Comparison of ENCODE assay signal across 8 cellular contexts in the genomic region with DNA sequence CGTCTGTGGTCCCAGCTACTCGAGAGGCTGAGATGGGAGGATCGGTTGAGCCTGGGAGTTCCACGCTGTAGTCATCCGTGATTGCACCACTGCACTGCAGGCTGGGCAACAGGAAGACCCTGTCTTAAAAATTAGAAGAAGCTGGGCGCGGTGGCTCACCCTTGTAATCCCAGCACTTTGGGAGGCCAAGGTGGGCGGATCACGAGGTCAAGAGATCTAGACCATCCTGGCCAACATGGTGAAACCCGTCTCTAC. TPM values are rescaled to one million over a fixed set of nuclear protein-coding genes. Genes with fewer than 3 reads are reported as not detected.
DNase-seq lines count a peak whose midpoint lies in the region; ATAC-seq, FAIRE-seq and TF ChIP-seq lines count a peak whose summit lies in the region.
"Not testable (repeated sequence)": the region's sequence is repeated elsewhere in the genome, so short reads cannot be mapped to it uniquely, and the experiment has no call there.

No MANE protein-coding gene starts in this region.

- not testable (repeated sequence) for ATAC-seq in IMR-90 (ENCODE audit: low read depth); naive thymus-derived CD8-positive, alpha-beta T cell; stimulated activated memory B cell treated with anti-CD40 and anti-IgM and Interleukin-4, amounts not matched to agents 10 μg/mL and 1 μg/mL and 100 μg/mL, for 72 hours

- H3K4me2 ChIP-seq in BLaER1 (peak overlapping the region; percentile 89), IMR-90 (ENCODE audit: low read depth, low read length) (peak overlapping the region; percentile 88), SU-DHL-6 (ENCODE audit: low read depth, low read length, poor library complexity, severe bottlenecking) (peak overlapping the region; percentile 82), H1 (ENCODE audit: insufficient read depth in 1 of 2, low read depth in 2 of 2, low read length in 2 of 2) (peak overlapping the region; percentile 66 to 73)

- peak overlapping the region; percentile 76 for H2BK5ac ChIP-seq in IMR-90 (ENCODE audit: low read depth, low read length, poor library complexity, severe bottlenecking)
- peak overlapping the region; percentile 72; the same call in 1 of the 2 replicates for H2BK5ac ChIP-seq in H1 (ENCODE audit: low read depth, low read length)

- TF ChIP-seq POLR2A in IMR-90 (IDR thresholded peaks at IDR 0.05; ENCODE audit: low read depth, low read length); H1 (IDR thresholded peaks at IDR 0.05; ENCODE audit: control extremely low read depth in 1 of 2, low read depth in 2 of 2, low read length in 2 of 2): not testable (repeated sequence)

- not testable (repeated sequence) for H3K9me3 Mint-ChIP-seq in activated naive CD8-positive, alpha-beta T cell treated with anti-CD3 and anti-CD28 coated beads for 36 hours; naive thymus-derived CD8-positive, alpha-beta T cell; stimulated activated memory B cell treated with anti-CD40 and anti-IgM and Interleukin-4, amounts not matched to agents 10 μg/mL and 1 μg/mL and 100 μg/mL, for 72 hours

- not testable (repeated sequence) for H3K9me2 ChIP-seq in SU-DHL-6 (replicated peaks; ENCODE audit: insufficient read depth, low read length)

- H3K56ac ChIP-seq in IMR-90 (ENCODE audit: extremely low read depth, insufficient read depth, low read length) = peak overlapping the region; percentile 89; the same call in 1 of the 2 replicates
- H3K56ac ChIP-seq in H1 (replicated peaks; ENCODE audit: insufficient read length, low read depth, low read length) = not testable (repeated sequence)

- not testable (repeated sequence) for H2BK15ac ChIP-seq in IMR-90 (ENCODE audit: low read depth, low read length); H1 (ENCODE audit: low read length)

- not testable (repeated sequence) for H4K91ac ChIP-seq in IMR-90 (ENCODE audit: insufficient read depth, low read depth, low read length); H1 (replicated peaks; ENCODE audit: insufficient read length, low read length)

- intact Hi-C loops in IMR-90 (cut with micrococcal nuclease) = loop anchor here (1.0 kb wide), 2 partner anchors 36 to 43 kb away; a partner anchor contains a TSS

- FAIRE-seq in H1 (lab: Jason Lieb, UNC) = not testable (repeated sequence)

- not testable (repeated sequence) for H3K9me1 ChIP-seq in IMR-90 (ENCODE audit: insufficient read depth, low read length)

- peak overlapping the region; percentile 92 for H3K23ac ChIP-seq in IMR-90 (ENCODE audit: low read depth, low read length)
- not testable (repeated sequence) for H3K23ac ChIP-seq in H1 (ENCODE audit: insufficient read length)

- not testable (repeated sequence) for TF ChIP-seq EP300 in H1 (IDR thresholded peaks at IDR 0.05; ENCODE audit: borderline replicate concordance in 1 of 2, low read depth in 2 of 2, low read length in 2 of 2)

- POLR2A ChIA-PET in IMR-90 (lab: Charles Lee; ENCODE audit: unreplicated experiment) = interaction anchor here (0.6 to 1.9 kb wide), 6 partner anchors 31 to 49 kb away, joined by 3 to 7 read pairs (median 4); a partner anchor contains a TSS
- POLR2A ChIA-PET in H1 (lab: Charles Lee; ENCODE audit: partially characterized antibody) = interaction anchor here (0.6 to 35.9 kb wide), 34 partner anchors 14 to 489 kb away, joined by 3 to 732 read pairs (median 5); a partner anchor contains a TSS
- POLR2A ChIA-PET in naive thymus-derived CD8-positive, alpha-beta T cell (lab: Charles Lee) = interaction anchor here (0.5 to 14.3 kb wide), 20 partner anchors 9 to 384 kb away, joined by 3 to 594 read pairs (median 6); a partner anchor contains a TSS

- peak overlapping the region; percentile 94 for H3K4me3 ChIP-seq in BLaER1
- peak overlapping the region; percentile 92 for H3K4me3 ChIP-seq in IMR-90 (ENCODE audit: insufficient read depth, low read depth, low read length)
- peak overlapping the region; percentile 75 for H3K4me3 ChIP-seq in SU-DHL-6 (ENCODE audit: insufficient read depth, low read length, poor library complexity, severe bottlenecking)
- H3K4me3 ChIP-seq in H1 (ENCODE audit: extremely low read depth in 1 of 4, insufficient read depth in 2 of 4, low read depth in 3 of 4, low read length in 4 of 4) = peak overlapping the region; percentile 96 to 100 (median 96)
- H3K4me3 ChIP-seq in iPS DF 6.9 (ENCODE audit: low read length) = peak overlapping the region; percentile 84; the same call in 1 of the 2 replicates

- H3K9ac ChIP-seq in BLaER1 = peak overlapping the region; percentile 100
- peak overlapping the region; percentile 95 for H3K9ac ChIP-seq in IMR-90 (ENCODE audit: low read depth, low read length)
- peak overlapping the region; percentile 99 for H3K9ac ChIP-seq in SU-DHL-6 (ENCODE audit: low read length)
- peak overlapping the region; percentile 92 to 97 (median 95) for H3K9ac ChIP-seq in H1 (replicated peaks in 1 of 4; ENCODE audit: extremely low read depth in 1 of 4, low read depth in 3 of 4, low read length in 3 of 4)

- H3K18ac ChIP-seq in IMR-90 (ENCODE audit: low read depth, low read length) = not testable (repeated sequence)
- peak overlapping the region; percentile 91; the same call in 1 of the 2 replicates for H3K18ac ChIP-seq in H1 (ENCODE audit: extremely low read depth, low read length)

- H4K20me1 ChIP-seq in BLaER1 (peaks cover 57% of the 10 kb centered on the region), IMR-90 (ENCODE audit: insufficient read depth, low read length) (peaks cover 53% of the 10 kb centered on the region), SU-DHL-6 (ENCODE audit: low read depth, low read length) (peaks cover 15% of the 10 kb centered on the region), H1 (replicated peaks in 1 of 2; ENCODE audit: control insufficient read depth in 1 of 2, insufficient read depth in 2 of 2, low read length in 2 of 2) (peaks cover 8 to 22% of the 10 kb centered on the region in 2 experiments)

- H2BK20ac ChIP-seq in IMR-90 (ENCODE audit: low read depth, low read length); H1 (ENCODE audit: low read length): not testable (repeated sequence)

- H3K27me3 ChIP-seq in BLaER1; IMR-90 (ENCODE audit: control insufficient read depth, insufficient read depth, low read length); SU-DHL-6 (ENCODE audit: low read length); H1 (replicated peaks in 1 of 4; ENCODE audit: control insufficient read depth in 3 of 4, extremely low read depth in 1 of 4, insufficient read depth in 3 of 4, low read length in 3 of 4); iPS DF 6.9 (ENCODE audit: control insufficient read depth, insufficient read depth, low read length): not testable (repeated sequence)

- H3F3A ChIP-seq in SU-DHL-6 (ENCODE audit: insufficient read depth) = peaks cover 84% of the 10 kb centered on the region

- TF ChIP-seq RAD21 in IMR-90 (IDR thresholded peaks at IDR 0.05; ENCODE audit: low read length); H1 (IDR thresholded peaks at IDR 0.05 in 1 of 2, conservative IDR thresholded peaks at IDR 0.05 in 1 of 2; ENCODE audit: low read depth in 2 of 2, low read length in 2 of 2): not testable (repeated sequence)

- peak; percentile 46 for DNase-seq in IMR-90
- not testable (repeated sequence) for DNase-seq in activated naive CD8-positive, alpha-beta T cell treated with anti-CD3 and anti-CD28 coated beads for 36 hours; H1 (ENCODE audit: low read depth in 1 of 2, low spot score in 2 of 2); iPS DF 6.9 (ENCODE audit: low read depth, low spot score); naive thymus-derived CD8-positive, alpha-beta T cell

- H2AK5ac ChIP-seq in IMR-90 (ENCODE audit: low read depth, low read length) = peak overlapping the region; percentile 89
- H2AK5ac ChIP-seq in H1 (ENCODE audit: low read depth, low read length) = not testable (repeated sequence)

- CTCF ChIA-PET in IMR-90 (lab: Yijun Ruan, JAX) (interaction anchor here (1.2 to 1.7 kb wide), 3 partner anchors 42 to 98 kb away, joined by 3 to 12 read pairs (median 4); no protein-coding TSS in a partner anchor), H1 (lab: Charles Lee; ENCODE audit: partially characterized antibody) (interaction anchor here (0.6 to 8.2 kb wide), 30 partner anchors 10 to 357 kb away, joined by 3 to 61 read pairs (median 5); a partner anchor contains a TSS)

- peaks cover 16% of the 10 kb centered on the region for H3K27me3 Mint-ChIP-seq in activated naive CD8-positive, alpha-beta T cell treated with anti-CD3 and anti-CD28 coated beads for 36 hours
- not testable (repeated sequence) for H3K27me3 Mint-ChIP-seq in naive thymus-derived CD8-positive, alpha-beta T cell; stimulated activated memory B cell treated with anti-CD40 and anti-IgM and Interleukin-4, amounts not matched to agents 10 μg/mL and 1 μg/mL and 100 μg/mL, for 72 hours

- H3K27ac ChIP-seq in BLaER1 (peak overlapping the region; percentile 92), IMR-90 (ENCODE audit: insufficient read depth, low read length) (peak overlapping the region; percentile 97), SU-DHL-6 (ENCODE audit: low read depth, low read length) (peak overlapping the region; percentile 94), H1 (ENCODE audit: low read depth, low read length) (peak overlapping the region; percentile 87; the same call in 1 of the 2 replicates)
- not testable (repeated sequence) for H3K27ac ChIP-seq in iPS DF 6.9 (ENCODE audit: low read length)

- dilution Hi-C loops in IMR-90 (cut with HindIII; ENCODE audit: low sequenced_read_pairs, unreplicated experiment) = not testable (repeated sequence)

- TF ChIP-seq CTCF in IMR-90 (conservative IDR thresholded peaks at IDR 0.05; ENCODE audit: low read depth, low read length); SU-DHL-6 (IDR thresholded peaks at IDR 0.05; ENCODE audit: insufficient read depth, low read length, poor library complexity, severe bottlenecking); H1 (IDR thresholded peaks at IDR 0.05; ENCODE audit: control extremely low read depth in 1 of 3, insufficient read depth in 1 of 3, low read depth in 1 of 3, low read length in 3 of 3): not testable (repeated sequence)

- H3K36me3 ChIP-seq in BLaER1 (peaks cover 55% of the 10 kb centered on the region), IMR-90 (ENCODE audit: control insufficient read depth, insufficient read depth, low read length) (peaks cover 37% of the 10 kb centered on the region), SU-DHL-6 (ENCODE audit: low read length) (peaks cover 40% of the 10 kb centered on the region), H1 (ENCODE audit: control insufficient read depth in 2 of 4, insufficient read depth in 4 of 4, low read length in 3 of 4) (peaks cover 21 to 43% (median 32%) of the 10 kb centered on the region in 4 experiments), iPS DF 6.9 (ENCODE audit: control insufficient read depth, insufficient read depth, low read length) (peaks cover 32% of the 10 kb centered on the region)

- in situ Hi-C loops in IMR-90 (cut with MboI; ENCODE audit: low sequenced_read_pairs) = loop anchor here (5.0 kb wide), 1 partner anchor 40 kb away; no protein-coding TSS in a partner anchor

- H3K79me2 ChIP-seq in SU-DHL-6 (ENCODE audit: insufficient read depth, low read length) (peaks cover 53% of the 10 kb centered on the region), H1 (ENCODE audit: control insufficient read depth in 1 of 2, insufficient read depth in 2 of 2, low read length in 2 of 2) (peaks cover 6 to 39% of the 10 kb centered on the region in 2 experiments)

- H4K5ac ChIP-seq in IMR-90 (ENCODE audit: low read depth, low read length); H1 (ENCODE audit: insufficient read length, low read depth, low read length): not testable (repeated sequence)

- H3K4me3 Mint-ChIP-seq in activated naive CD8-positive, alpha-beta T cell treated with anti-CD3 and anti-CD28 coated beads for 36 hours = peak overlapping the region; percentile 97
- H3K4me3 Mint-ChIP-seq in naive thymus-derived CD8-positive, alpha-beta T cell = peak overlapping the region; percentile 87 to 99 (median 98)
- peak overlapping the region; percentile 94 for H3K4me3 Mint-ChIP-seq in stimulated activated memory B cell treated with anti-CD40 and anti-IgM and Interleukin-4, amounts not matched to agents 10 μg/mL and 1 μg/mL and 100 μg/mL, for 72 hours

- peak overlapping the region; percentile 36 to 67; a peak in 2 of 4 replicates for H4K8ac ChIP-seq in IMR-90 (ENCODE audit: low read depth in 2 of 2, low read length in 2 of 2)
- peak overlapping the region; percentile 85; the same call in 1 of the 2 replicates for H4K8ac ChIP-seq in H1 (ENCODE audit: extremely low read depth, insufficient read depth, low read length)

- BruUV-seq in IMR-90 (replicated peaks; lab: Mats Ljungman, UMichigan) = not testable (repeated sequence)

- peak overlapping the region; percentile 94 for H3K14ac ChIP-seq in IMR-90 (replicated peaks; ENCODE audit: low read depth, low read length)
- H3K14ac ChIP-seq in H1 (ENCODE audit: insufficient read length) = not testable (repeated sequence)

- H3K79me1 ChIP-seq in IMR-90 (ENCODE audit: low read depth in 1 of 2, low read length in 2 of 2) = peaks cover 7 to 36% of the 10 kb centered on the region in 2 experiments; a peak in 3 of 4 replicates
- not testable (repeated sequence) for H3K79me1 ChIP-seq in H1 (ENCODE audit: low read depth, low read length)

- peak overlapping the region; percentile 89 for H3K4ac ChIP-seq in IMR-90 (ENCODE audit: low read depth, low read length)
- H3K4ac ChIP-seq in H1 (replicated peaks; ENCODE audit: insufficient read length, low read depth, low read length) = not testable (repeated sequence)

- not testable (repeated sequence) for H3K23me2 ChIP-seq in H1 (ENCODE audit: low read depth, low read length)

- H3K4me1 ChIP-seq in BLaER1 = peaks cover 54% of the 10 kb centered on the region
- not testable (repeated sequence) for H3K4me1 ChIP-seq in IMR-90 (ENCODE audit: control insufficient read depth, insufficient read depth, low read length); H1 (replicated peaks in 1 of 4; ENCODE audit: control insufficient read depth in 3 of 4, insufficient read depth in 4 of 4, low read length in 3 of 4); iPS DF 6.9 (ENCODE audit: control insufficient read depth, insufficient read depth, low read length)

- H2AK9ac ChIP-seq in IMR-90 (replicated peaks; ENCODE audit: low read depth, low read length, poor library complexity) = peak overlapping the region; percentile 98

- H3K27ac Mint-ChIP-seq in activated naive CD8-positive, alpha-beta T cell treated with anti-CD3 and anti-CD28 coated beads for 36 hours = peak overlapping the region; percentile 100
- H3K27ac Mint-ChIP-seq in naive thymus-derived CD8-positive, alpha-beta T cell = peak overlapping the region; percentile 82 to 99 (median 92)
- H3K27ac Mint-ChIP-seq in stimulated activated memory B cell treated with anti-CD40 and anti-IgM and Interleukin-4, amounts not matched to agents 10 μg/mL and 1 μg/mL and 100 μg/mL, for 72 hours = peak overlapping the region; percentile 94

- peaks cover 61% of the 10 kb centered on the region for H3K36me3 Mint-ChIP-seq in activated naive CD8-positive, alpha-beta T cell treated with anti-CD3 and anti-CD28 coated beads for 36 hours
- H3K36me3 Mint-ChIP-seq in naive thymus-derived CD8-positive, alpha-beta T cell = peaks cover 0 to 42% (median 15%) of the 10 kb centered on the region in 3 donors
- peaks cover 43% of the 10 kb centered on the region for H3K36me3 Mint-ChIP-seq in stimulated activated memory B cell treated with anti-CD40 and anti-IgM and Interleukin-4, amounts not matched to agents 10 μg/mL and 1 μg/mL and 100 μg/mL, for 72 hours

- not testable (repeated sequence) for H3K9me3 ChIP-seq in BLaER1; IMR-90 (ENCODE audit: control insufficient read depth, insufficient read depth, low read length); SU-DHL-6 (ENCODE audit: insufficient read depth, low read length); H1 (ENCODE audit: insufficient read depth in 2 of 2, low read depth in 1 of 2, low read length in 1 of 2); iPS DF 6.9 (ENCODE audit: control insufficient read depth, insufficient read depth, low read length)

- H2AFZ ChIP-seq in IMR-90 (replicated peaks; ENCODE audit: low read length, poor library complexity) = peak overlapping the region; percentile 78
- H2AFZ ChIP-seq in SU-DHL-6 (ENCODE audit: low read depth, low read length, severe bottlenecking); H1 (ENCODE audit: low read length): not testable (repeated sequence)

- peak overlapping the region; percentile 17; the same call in 1 of the 2 replicates for H2BK120ac ChIP-seq in IMR-90 (ENCODE audit: low read depth, low read length)
- not testable (repeated sequence) for H2BK120ac ChIP-seq in H1 (replicated peaks; ENCODE audit: low read depth, low read length)

- H3K4me1 Mint-ChIP-seq in activated naive CD8-positive, alpha-beta T cell treated with anti-CD3 and anti-CD28 coated beads for 36 hours = peaks cover 44% of the 10 kb centered on the region
- H3K4me1 Mint-ChIP-seq in naive thymus-derived CD8-positive, alpha-beta T cell = peaks cover 30 to 72% (median 67%) of the 10 kb centered on the region in 4 donors
- H3K4me1 Mint-ChIP-seq in stimulated activated memory B cell treated with anti-CD40 and anti-IgM and Interleukin-4, amounts not matched to agents 10 μg/mL and 1 μg/mL and 100 μg/mL, for 72 hours = peaks cover 54% of the 10 kb centered on the region

- not testable (repeated sequence) for H2BK12ac ChIP-seq in H1 (ENCODE audit: low read depth, low read length)

- 0% methylated on average over 4 of the region's 10 CpGs; no CpG with 5 or more reads in 1 of the 2 experiments for WGBS in IMR-90 (ENCODE audit: extremely low coverage in 2 of 2, insufficient read length in 1 of 2), 2 experiments
- 9% methylated on average over 9 of the region's 10 CpGs; no CpG with 5 or more reads in 1 of the 2 experiments for WGBS in H1 (ENCODE audit: extremely low coverage in 1 of 2, insufficient coverage in 1 of 2, insufficient read length in 1 of 2, insufficient replicate concordance in 2 of 2, low coverage in 1 of 2, low lambda C conversion rate in 2 of 2, missing lambda C conversion rate in 1 of 2), 2 experiments
- WGBS in iPS DF 6.9 (ENCODE audit: insufficient coverage, insufficient read length) = no CpG with 5 or more reads among the region's 10 CpGs

RNA-seq across cellular contexts. Expression of a gene that starts 1.8 kb away (rescaled TPM):
- total RNA-seq in IMR-90 (2012; rRNA removed) = 1,207 and 1,401 TPM in 2 replicates
- 2,004 and 2,008 TPM in 2 replicates for polyA plus RNA-seq in IMR-90 (2012; rRNA removed)
- 811 and 1,574 TPM in 2 replicates for polyA plus RNA-seq in IMR-90 (2012; cell fraction: cytosol; rRNA removed)
- 419 and 725 TPM in 2 replicates for polyA plus RNA-seq in IMR-90 (2012; cell fraction: nucleus; rRNA removed; ENCODE audit: low replicate concordance)
- total RNA-seq in activated naive CD8-positive, alpha-beta T cell treated with anti-CD3 and anti-CD28 coated beads for 36 hours = 1,000 to 10,000 TPM; 1,515 to 1,538 TPM
- 1,880 and 1,905 TPM in 2 replicates for total RNA-seq in H1 (2021; fragmentation: NEBNext Ultra II Directional; extraction: Animal tissue kit (Norgen Biotek cat#: 25700))
- polyA plus RNA-seq in H1 (2011; rRNA removed) = 2,449 and 3,022 TPM in 2 replicates
- polyA plus RNA-seq in H1 (2011; cell fraction: cytosol; rRNA removed) = 2,499 TPM
- 1,900 TPM for polyA plus RNA-seq in H1 (2011; cell fraction: nucleus; rRNA removed)
- polyA plus RNA-seq in H1 (2012, experiment 1 of 2) = 1,911 to 2,255 TPM (median 2,177 TPM) in 4 replicates
- polyA plus RNA-seq in H1 (2012, experiment 2 of 2) = 2,703 TPM
- 1,525 TPM for polyA plus RNA-seq in H1 (2013, experiment 1 of 2)
- 1,520 TPM for polyA plus RNA-seq in H1 (2013, experiment 2 of 2)
- polyA minus RNA-seq in H1 (2011; rRNA and poly(A)+ RNA removed) = 3,133 and 3,204 TPM in 2 replicates
- polyA minus RNA-seq in H1 (2011; cell fraction: cytosol; rRNA and poly(A)+ RNA removed) = 961 TPM
- polyA minus RNA-seq in H1 (2011; cell fraction: nucleus; rRNA and poly(A)+ RNA removed) = 586 TPM
- 100 to 1,000 TPM; 171 to 187 TPM for total RNA-seq in naive thymus-derived CD8-positive, alpha-beta T cell
- 100 to 1,000 TPM in 1 of 3 donors, 10 to 100 TPM in 2; 79.2 to 116 (median 83.3) TPM for polyA plus RNA-seq in naive thymus-derived CD8-positive, alpha-beta T cell

RNA-seq across cellular contexts. Expression of a gene that starts 4.9 kb away (rescaled TPM):
- total RNA-seq in IMR-90 (2012; rRNA removed) = 3.6 and 4.5 TPM in 2 replicates
- polyA plus RNA-seq in IMR-90 (2012; rRNA removed) (12.1 and 12.4 TPM in 2 replicates), H1 (2011; rRNA removed) (29.9 and 40.9 TPM in 2 replicates)
- 6.0 and 8.0 TPM in 2 replicates for polyA plus RNA-seq in IMR-90 (2012; cell fraction: cytosol; rRNA removed)
- 30.2 and 33.9 TPM in 2 replicates for polyA plus RNA-seq in IMR-90 (2012; cell fraction: nucleus; rRNA removed; ENCODE audit: low replicate concordance)
- total RNA-seq in activated naive CD8-positive, alpha-beta T cell treated with anti-CD3 and anti-CD28 coated beads for 36 hours = 10 to 100 TPM; 63.2 to 67.0 TPM
- 68.0 and 81.1 TPM in 2 replicates for total RNA-seq in H1 (2021; fragmentation: NEBNext Ultra II Directional; extraction: Animal tissue kit (Norgen Biotek cat#: 25700))
- polyA plus RNA-seq in H1 (2011; cell fraction: cytosol; rRNA removed) = 19.5 TPM
- polyA plus RNA-seq in H1 (2011; cell fraction: nucleus; rRNA removed) = 95.4 TPM
- polyA plus RNA-seq in H1 (2012, experiment 1 of 2) = 49.3 to 109 TPM (median 73.8 TPM) in 4 replicates
- 21.4 TPM for polyA plus RNA-seq in H1 (2012, experiment 2 of 2)
- 40.3 TPM for polyA plus RNA-seq in H1 (2013, experiment 1 of 2)
- 37.3 TPM for polyA plus RNA-seq in H1 (2013, experiment 2 of 2)
- 37.3 and 50.7 TPM in 2 replicates for polyA minus RNA-seq in H1 (2011; rRNA and poly(A)+ RNA removed)
- polyA minus RNA-seq in H1 (2011; cell fraction: cytosol; rRNA and poly(A)+ RNA removed) = 23.5 TPM
- polyA minus RNA-seq in H1 (2011; cell fraction: nucleus; rRNA and poly(A)+ RNA removed) = 20.3 TPM
- total RNA-seq in naive thymus-derived CD8-positive, alpha-beta T cell = 10 to 100 TPM; 50.8 to 54.9 TPM
- polyA plus RNA-seq in naive thymus-derived CD8-positive, alpha-beta T cell = 1 to 10 TPM; 1.3 to 6.3 (median 2.8) TPM

RNA-seq across cellular contexts. Expression of a gene that starts 20.5 kb away (rescaled TPM):
- 96.2 and 104 TPM in 2 replicates for total RNA-seq in IMR-90 (2012; rRNA removed)
- 161 and 162 TPM in 2 replicates for polyA plus RNA-seq in IMR-90 (2012; rRNA removed)
- polyA plus RNA-seq in IMR-90 (2012; cell fraction: cytosol; rRNA removed) = 135 and 169 TPM in 2 replicates
- 193 and 211 TPM in 2 replicates for polyA plus RNA-seq in IMR-90 (2012; cell fraction: nucleus; rRNA removed; ENCODE audit: low replicate concordance)
- 100 to 1,000 TPM; 104 to 107 TPM for total RNA-seq in activated naive CD8-positive, alpha-beta T cell treated with anti-CD3 and anti-CD28 coated beads for 36 hours
- 85.4 and 87.5 TPM in 2 replicates for total RNA-seq in H1 (2021; fragmentation: NEBNext Ultra II Directional; extraction: Animal tissue kit (Norgen Biotek cat#: 25700))
- 88.1 and 103 TPM in 2 replicates for polyA plus RNA-seq in H1 (2011; rRNA removed)
- 116 TPM for polyA plus RNA-seq in H1 (2011; cell fraction: cytosol; rRNA removed)
- 132 TPM for polyA plus RNA-seq in H1 (2011; cell fraction: nucleus; rRNA removed)
- polyA plus RNA-seq in H1 (2012, experiment 1 of 2) = 75.8 to 101 TPM (median 94.5 TPM) in 4 replicates
- polyA plus RNA-seq in H1 (2012, experiment 2 of 2) = 90.1 TPM
- polyA plus RNA-seq in H1 (2013, experiment 1 of 2) = 81.8 TPM
- 76.5 TPM for polyA plus RNA-seq in H1 (2013, experiment 2 of 2)
- polyA minus RNA-seq in H1 (2011; rRNA and poly(A)+ RNA removed) = 59.5 and 68.5 TPM in 2 replicates
- 44.5 TPM for polyA minus RNA-seq in H1 (2011; cell fraction: cytosol; rRNA and poly(A)+ RNA removed)
- 48.3 TPM for polyA minus RNA-seq in H1 (2011; cell fraction: nucleus; rRNA and poly(A)+ RNA removed)
- total RNA-seq in naive thymus-derived CD8-positive, alpha-beta T cell = 10 to 100 TPM; 74.1 to 79.8 TPM
- 10 to 100 TPM; 76.0 to 98.4 (median 78.4) TPM for polyA plus RNA-seq in naive thymus-derived CD8-positive, alpha-beta T cell

RNA-seq across cellular contexts. Expression of a gene that starts 22.4 kb away (rescaled TPM):
- total RNA-seq in IMR-90 (2012; rRNA removed) = 38.4 and 65.8 TPM in 2 replicates
- polyA plus RNA-seq in IMR-90 (2012; rRNA removed) = 159 and 163 TPM in 2 replicates
- 156 and 229 TPM in 2 replicates for polyA plus RNA-seq in IMR-90 (2012; cell fraction: cytosol; rRNA removed)
- polyA plus RNA-seq in IMR-90 (2012; cell fraction: nucleus; rRNA removed; ENCODE audit: low replicate concordance) = 349 and 418 TPM in 2 replicates
- 100 to 1,000 TPM; 295 to 310 TPM for total RNA-seq in activated naive CD8-positive, alpha-beta T cell treated with anti-CD3 and anti-CD28 coated beads for 36 hours
- 26.2 and 26.5 TPM in 2 replicates for total RNA-seq in H1 (2021; fragmentation: NEBNext Ultra II Directional; extraction: Animal tissue kit (Norgen Biotek cat#: 25700))
- 11.9 and 13.4 TPM in 2 replicates for polyA plus RNA-seq in H1 (2011; rRNA removed)
- 8.0 TPM for polyA plus RNA-seq in H1 (2011; cell fraction: cytosol; rRNA removed)
- polyA plus RNA-seq in H1 (2011; cell fraction: nucleus; rRNA removed) = 9.2 TPM
- polyA plus RNA-seq in H1 (2012, experiment 1 of 2) = 17.7 to 23.2 TPM (median 20.8 TPM) in 4 replicates
- 33.1 TPM for polyA plus RNA-seq in H1 (2012, experiment 2 of 2)
- 46.4 TPM for polyA plus RNA-seq in H1 (2013, experiment 1 of 2)
- 52.2 TPM for polyA plus RNA-seq in H1 (2013, experiment 2 of 2)
- 2.4 and 4.3 TPM in 2 replicates for polyA minus RNA-seq in H1 (2011; rRNA and poly(A)+ RNA removed)
- polyA minus RNA-seq in H1 (2011; cell fraction: cytosol; rRNA and poly(A)+ RNA removed) = 11.4 TPM
- polyA minus RNA-seq in H1 (2011; cell fraction: nucleus; rRNA and poly(A)+ RNA removed) = 10.7 TPM
- total RNA-seq in naive thymus-derived CD8-positive, alpha-beta T cell = 10 to 100 TPM; 16.0 to 17.0 TPM
- 1 to 10 TPM in 2 of 3 donors, under 1 TPM in 1; 0.58 to 1.8 (median 1.5) TPM for polyA plus RNA-seq in naive thymus-derived CD8-positive, alpha-beta T cell

RNA-seq across cellular contexts. Expression of a gene that starts 31.2 kb away (rescaled TPM):
- 1.7 and 2.2 TPM in 2 replicates for total RNA-seq in IMR-90 (2012; rRNA removed)
- 27.0 and 29.1 TPM in 2 replicates for polyA plus RNA-seq in IMR-90 (2012; rRNA removed)
- 21.0 and 21.9 TPM in 2 replicates for polyA plus RNA-seq in IMR-90 (2012; cell fraction: cytosol; rRNA removed)
- 15.5 and 15.8 TPM in 2 replicates for polyA plus RNA-seq in IMR-90 (2012; cell fraction: nucleus; rRNA removed; ENCODE audit: low replicate concordance)
- 10 to 100 TPM; 19.7 to 20.2 TPM for total RNA-seq in activated naive CD8-positive, alpha-beta T cell treated with anti-CD3 and anti-CD28 coated beads for 36 hours
- total RNA-seq in H1 (2021; fragmentation: NEBNext Ultra II Directional; extraction: Animal tissue kit (Norgen Biotek cat#: 25700)) = 27.3 and 28.0 TPM in 2 replicates
- polyA plus RNA-seq in H1 (2011; rRNA removed) = 50.4 and 55.4 TPM in 2 replicates
- 18.8 TPM for polyA plus RNA-seq in H1 (2011; cell fraction: cytosol; rRNA removed)
- 31.7 TPM for polyA plus RNA-seq in H1 (2011; cell fraction: nucleus; rRNA removed)
- 27.7 to 48.3 TPM (median 41.6 TPM) in 4 replicates for polyA plus RNA-seq in H1 (2012, experiment 1 of 2)
- 60.0 TPM for polyA plus RNA-seq in H1 (2012, experiment 2 of 2)
- polyA plus RNA-seq in H1 (2013, experiment 1 of 2) = 92.9 TPM
- polyA plus RNA-seq in H1 (2013, experiment 2 of 2) = 99.7 TPM
- polyA minus RNA-seq in H1 (2011; rRNA and poly(A)+ RNA removed) = 24.4 and 26.8 TPM in 2 replicates
- 21.6 TPM for polyA minus RNA-seq in H1 (2011; cell fraction: cytosol; rRNA and poly(A)+ RNA removed)
- polyA minus RNA-seq in H1 (2011; cell fraction: nucleus; rRNA and poly(A)+ RNA removed) = 15.4 TPM
- 1 to 10 TPM; 2.4 TPM for total RNA-seq in naive thymus-derived CD8-positive, alpha-beta T cell
- polyA plus RNA-seq in naive thymus-derived CD8-positive, alpha-beta T cell = 1 to 10 TPM; 3.7 to 5.4 (median 5.4) TPM
